Comparison of ENCODE assay signal across 8 cellular contexts in genomic region chr2:174697267-174697666, GRCh38.
A peak's percentile ranks its signal among the peaks of the same experiment; 100 is the strongest.
DNase-seq lines count a peak whose midpoint lies in the region; ATAC-seq, FAIRE-seq and TF ChIP-seq lines count a peak whose summit lies in the region.

No MANE protein-coding gene starts in this region.

- no peak for TF ChIP-seq POLR2A in H1 (IDR thresholded peaks at IDR 0.05; ENCODE audit: control extremely low read depth in 1 of 2, low read depth in 2 of 2, low read length in 2 of 2)

- no peak overlapping the region for H2BK120ac ChIP-seq in H1 (replicated peaks; ENCODE audit: low read depth, low read length)

- no peak overlapping the region for H2BK12ac ChIP-seq in H1 (ENCODE audit: low read depth, low read length)

- H2AFZ ChIP-seq in H1 (ENCODE audit: low read length) = 0 out of 2 replicates have a peak overlapping the region, but pooled peaks have one; percentile 42

- H3K79me1 ChIP-seq in H1 (ENCODE audit: low read depth, low read length) = no peaks in the 10 kb centered on the region

- H3K4me3 ChIP-seq in H1 (ENCODE audit: extremely low read depth in 1 of 4, insufficient read depth in 2 of 4, low read depth in 3 of 4, low read length in 4 of 4) = no peak overlapping the region

- no peak overlapping the region for H2AK5ac ChIP-seq in H1 (ENCODE audit: low read depth, low read length)

- TF ChIP-seq RAD21 in H1 (IDR thresholded peaks at IDR 0.05 in 1 of 2, conservative IDR thresholded peaks at IDR 0.05 in 1 of 2; ENCODE audit: low read depth in 2 of 2, low read length in 2 of 2) = peak; percentile 90 to 92

- H3K23ac ChIP-seq in H1 (ENCODE audit: insufficient read length) = no peak overlapping the region

- ATAC-seq in HG03196 (IDR thresholded peaks at IDR 0.05; ENCODE audit: unreplicated experiment) = peak; percentile 82

- H3K14ac ChIP-seq in H1 (ENCODE audit: insufficient read length) = no peak overlapping the region

- no peak overlapping the region for H3K27ac ChIP-seq in H1 (ENCODE audit: low read depth, low read length)
- no peak overlapping the region for H3K27ac ChIP-seq in substantia nigra (ENCODE audit: low read depth, low read length, poor library complexity, severe bottlenecking)

- TF ChIP-seq EP300 in H1 (IDR thresholded peaks at IDR 0.05; ENCODE audit: borderline replicate concordance in 1 of 2, low read depth in 2 of 2, low read length in 2 of 2) = no peak

- no peaks in the 10 kb centered on the region for H3K27me3 ChIP-seq in H1 (replicated peaks in 1 of 4; ENCODE audit: control insufficient read depth in 3 of 4, extremely low read depth in 1 of 4, insufficient read depth in 3 of 4, low read length in 3 of 4)

- POLR2A ChIA-PET in H1 (lab: Charles Lee; ENCODE audit: partially characterized antibody) = interaction anchor here (0.7 to 1.0 kb wide), 2 partner anchors 51 to 149 kb away, joined by 3 to 4 read pairs; no protein-coding TSS in a partner anchor

- no peaks in the 10 kb centered on the region for H3K23me2 ChIP-seq in H1 (ENCODE audit: low read depth, low read length)

- peak; percentile 96 to 98 (median 96) for TF ChIP-seq CTCF in H1 (IDR thresholded peaks at IDR 0.05; ENCODE audit: control extremely low read depth in 1 of 3, insufficient read depth in 1 of 3, low read depth in 1 of 3, low read length in 3 of 3)

- no peaks in the 10 kb centered on the region for H3K9me3 ChIP-seq in H1 (ENCODE audit: insufficient read depth in 2 of 2, low read depth in 1 of 2, low read length in 1 of 2)

- H4K20me1 ChIP-seq in H1 (replicated peaks in 1 of 2; ENCODE audit: control insufficient read depth in 1 of 2, insufficient read depth in 2 of 2, low read length in 2 of 2) = no peaks in the 10 kb centered on the region

- WGBS in H1 (ENCODE audit: extremely low coverage in 1 of 2, insufficient coverage in 1 of 2, insufficient read length in 1 of 2, insufficient replicate concordance in 2 of 2, low coverage in 1 of 2, low lambda C conversion rate in 2 of 2, missing lambda C conversion rate in 1 of 2), 2 experiments = 8% methylated on average over 3 of the region's 3 CpGs; no CpG with 5 or more reads in 1 of the 2 experiments

- no peak overlapping the region for H3K4ac ChIP-seq in H1 (replicated peaks; ENCODE audit: insufficient read length, low read depth, low read length)

- H2BK20ac ChIP-seq in H1 (ENCODE audit: low read length) = peak overlapping the region; percentile 53; the same call in 1 of the 2 replicates

- peak; percentile 91 for FAIRE-seq in GM19239 (lab: Jason Lieb, UNC)
- peak; percentile 95 for FAIRE-seq in H1 (lab: Jason Lieb, UNC)

- H4K5ac ChIP-seq in H1 (ENCODE audit: insufficient read length, low read depth, low read length) = no peak overlapping the region

- DNase-seq in COLO668 (lab: John Stamatoyannopoulos, UW; ENCODE audit: unreplicated experiment) (peak; percentile 37), GM19239 (ENCODE audit: insufficient read length, low spot score) (peak; percentile 70), NCI-H526 (lab: John Stamatoyannopoulos, UW) (peak; percentile 14 to 76), H1 (ENCODE audit: low read depth in 1 of 2, low spot score in 2 of 2) (peak in 1 of 2 experiments; percentile 70), mucosa of gallbladder (ENCODE audit: low spot score) (peak; percentile 36), substantia nigra (lab: John Stamatoyannopoulos, UW) (peak in 43 of 49 donors; percentile 5 to 77 (median 42))
- peak; percentile 46 to 51 for DNase-seq in activated CD4-positive, alpha-beta T cell treated with anti-CD3 and anti-CD28 coated beads, Interleukin-2, amount 50 U/mL, for 4 hours

- H2BK15ac ChIP-seq in H1 (ENCODE audit: low read length) = no peak overlapping the region

- no peak overlapping the region for H3K4me2 ChIP-seq in H1 (ENCODE audit: insufficient read depth in 1 of 2, low read depth in 2 of 2, low read length in 2 of 2)

- no peaks in the 10 kb centered on the region for H3K79me2 ChIP-seq in H1 (ENCODE audit: control insufficient read depth in 1 of 2, insufficient read depth in 2 of 2, low read length in 2 of 2)

- no peak overlapping the region for H3K18ac ChIP-seq in H1 (ENCODE audit: extremely low read depth, low read length)

- no peaks in the 10 kb centered on the region for H3K36me3 ChIP-seq in H1 (ENCODE audit: control insufficient read depth in 2 of 4, insufficient read depth in 4 of 4, low read length in 3 of 4)

- H2BK5ac ChIP-seq in H1 (ENCODE audit: low read depth, low read length) = no peak overlapping the region

- H3K9ac ChIP-seq in H1 (replicated peaks in 1 of 4; ENCODE audit: extremely low read depth in 1 of 4, low read depth in 3 of 4, low read length in 3 of 4) = no peak overlapping the region

- CTCF ChIA-PET in H1 (lab: Charles Lee; ENCODE audit: partially characterized antibody) = interaction anchor here (0.6 to 11.3 kb wide), 55 partner anchors 8 to 988 kb away, joined by 3 to 173 read pairs (median 4); partner anchors contain the start of gene CHRNA1

- peaks cover 0 to 5% (median 1%) of the 10 kb centered on the region in 4 experiments; a peak in 3 of 7 replicates for H3K4me1 ChIP-seq in H1 (replicated peaks in 1 of 4; ENCODE audit: control insufficient read depth in 3 of 4, insufficient read depth in 4 of 4, low read length in 3 of 4)

- no peak overlapping the region for H4K91ac ChIP-seq in H1 (replicated peaks; ENCODE audit: insufficient read length, low read length)

- H3K56ac ChIP-seq in H1 (replicated peaks; ENCODE audit: insufficient read length, low read depth, low read length) = no peak overlapping the region

- H4K8ac ChIP-seq in H1 (ENCODE audit: extremely low read depth, insufficient read depth, low read length) = no peak overlapping the region

TF ChIP-seq in H1, 55 proteins besides CTCF, POLR2A, EP300 and RAD21:
- TF ChIP-seq BRCA1 (IDR thresholded peaks at IDR 0.05; ENCODE audit: low read depth, low read length) = 0 out of 2 replicates have a peak, but pooled peaks have one; percentile 7
- TF ChIP-seq EZH2 (IDR thresholded peaks at IDR 0.05; ENCODE audit: low read depth, low read length, severe bottlenecking) = no peak
- no peak for TF ChIP-seq ATF2 (IDR thresholded peaks at IDR 0.05; ENCODE audit: low read length)
- TF ChIP-seq GABPA (IDR thresholded peaks at IDR 0.05; ENCODE audit: borderline replicate concordance, insufficient read depth, low read length) = no peak
- no peak for TF ChIP-seq POU5F1 (IDR thresholded peaks at IDR 0.05; ENCODE audit: low read depth, low read length)
- TF ChIP-seq SUZ12 (IDR thresholded peaks at IDR 0.05; ENCODE audit: low read length) = no peak
- no peak for TF ChIP-seq MAX (IDR thresholded peaks at IDR 0.05)
